In genomic region chr5:128537999-128538248, GRCh38 we compare ENCODE assay signal across 11 cellular contexts. TPM values are rescaled to one million over a fixed set of nuclear protein-coding genes. Genes with fewer than 3 reads are reported as not detected.
DNase-seq lines count a peak whose midpoint lies in the region; ATAC-seq, FAIRE-seq and TF ChIP-seq lines count a peak whose summit lies in the region.
"Had no signal": no experiment of that assay in that cellular context is flagged by ENCODE, and none has a peak within 500 bp of the region (broad histone marks: within the 10 kb centered on the region; RNA-seq: fewer than 3 reads in every experiment).

TSS of gene FBN2 (minus strand) at chr5:128538245. CDS start at chr5:128537603, 642 bp downstream.

- no peaks in the 10 kb centered on the region for H3K36me3 ChIP-seq in GM23338 (ENCODE audit: insufficient read depth)
- peaks cover 0 to 1% of the 10 kb centered on the region in 2 experiments for H3K36me3 ChIP-seq in keratinocyte (ENCODE audit: control insufficient read depth in 2 of 2, extremely low read depth in 1 of 2, insufficient read depth in 2 of 2, low read length in 2 of 2)
- H3K36me3 ChIP-seq in Caco-2 (ENCODE audit: control insufficient read depth, insufficient read depth, low read length) = no peaks in the 10 kb centered on the region
- H3K36me3 ChIP-seq in CD8-positive, alpha-beta T cell (ENCODE audit: insufficient read depth, low read length) = no peaks in the 10 kb centered on the region

- no peak within 1 kb of the TSS for H3K27ac ChIP-seq in GM23338 (ENCODE audit: low read depth)
- H3K27ac ChIP-seq in keratinocyte (ENCODE audit: control insufficient read depth, insufficient read depth, low read length) = peak within 1 kb of the TSS; percentile 61
- H3K27ac ChIP-seq in CD8-positive, alpha-beta T cell (ENCODE audit: low read depth, low read length) = no peak within 1 kb of the TSS

- H2AFZ ChIP-seq in GM23338 = peak within 1 kb of the TSS; percentile 98
- H2AFZ ChIP-seq in keratinocyte (ENCODE audit: control insufficient read depth, low read length) = peak within 1 kb of the TSS; percentile 79

- H3K4me1 ChIP-seq in GM23338 (ENCODE audit: insufficient read depth) (peaks cover 12% of the 10 kb centered on the region), keratinocyte (ENCODE audit: control insufficient read depth, extremely low read depth, insufficient read depth, low read length) (peaks cover 20% of the 10 kb centered on the region), Caco-2 (no peaks in the 10 kb centered on the region)
- H3K4me1 ChIP-seq in CD8-positive, alpha-beta T cell (ENCODE audit: insufficient read depth, low read length) = no peaks in the 10 kb centered on the region

- no peaks in the 10 kb centered on the region for H3K79me2 ChIP-seq in GM23338 (replicated peaks; ENCODE audit: insufficient read depth)
- peaks cover 17% of the 10 kb centered on the region for H3K79me2 ChIP-seq in keratinocyte (ENCODE audit: control insufficient read depth, insufficient read depth, low read length)

- no TSS peak for BruUV-seq in Caco-2 (replicated peaks; lab: Mats Ljungman, UMichigan)

- H3K4me2 ChIP-seq in GM23338 = peak within 1 kb of the TSS; percentile 98
- peak within 1 kb of the TSS; percentile 90 for H3K4me2 ChIP-seq in keratinocyte (ENCODE audit: control insufficient read depth, extremely low read depth, insufficient read depth, low read depth, low read length)

- no peaks in the 10 kb centered on the region for H3K9me3 ChIP-seq in keratinocyte (ENCODE audit: control insufficient read depth, low read depth, low read length)
- H3K9me3 ChIP-seq in Caco-2 = peaks cover 10% of the 10 kb centered on the region; the same call in 1 of the 2 replicates
- no peaks in the 10 kb centered on the region for H3K9me3 ChIP-seq in CD8-positive, alpha-beta T cell (ENCODE audit: low read length)

- H3K9me3 Mint-ChIP-seq in GM23338 (no peaks in the 10 kb centered on the region), brain (no peaks in the 10 kb centered on the region), Caco-2 (ENCODE audit: unreplicated experiment) (peaks cover 11% of the 10 kb centered on the region)
- no peaks in the 10 kb centered on the region for H3K9me3 Mint-ChIP-seq in stimulated activated naive B cell treated with anti-CD40 and anti-IgM and Interleukin-4, amounts not matched to agents 10 μg/mL and 1 μg/mL and 100 μg/mL, for 72 hours
- H3K9me3 Mint-ChIP-seq in CD8-positive, alpha-beta T cell = no peaks in the 10 kb centered on the region
- H3K9me3 Mint-ChIP-seq: T-helper 2 cell treated with Interferon-gamma antibody and Interleukin-4, amounts not matched to agents 5 μg/mL and 100 μg/mL, for 36 hours had no signal

- DNase-seq in GM23338 (ENCODE audit: low spot score) (no peak), keratinocyte (ENCODE audit: low read depth, low spot score) (no peak), Caco-2 (no peak)
- no peak for DNase-seq in stimulated activated naive B cell treated with anti-CD40 and anti-IgM and Interleukin-4, amounts not matched to agents 10 μg/mL and 1 μg/mL and 100 μg/mL, for 72 hours
- DNase-seq in CD8-positive, alpha-beta T cell = no peak
- DNase-seq: central memory CD4-positive, alpha-beta T cell; stimulated activated CD4-positive, alpha-beta T cell treated with anti-CD3 and anti-CD28 coated beads, Interleukin-4, amount 100 ng/mL, for 24 hours had no signal

- peak within 1 kb of the TSS; percentile 78 for H3K9ac ChIP-seq in keratinocyte (ENCODE audit: control insufficient read depth, extremely low read depth, insufficient read depth, low read length)

- H3K27me3 Mint-ChIP-seq in GM23338 (ENCODE audit: insufficient read depth, low read depth, poor library complexity) (peaks cover 23% of the 10 kb centered on the region), brain (peaks cover 58% of the 10 kb centered on the region), Caco-2 (ENCODE audit: insufficient read depth, unreplicated experiment) (no peaks in the 10 kb centered on the region)
- H3K27me3 Mint-ChIP-seq in stimulated activated naive B cell treated with anti-CD40 and anti-IgM and Interleukin-4, amounts not matched to agents 10 μg/mL and 1 μg/mL and 100 μg/mL, for 72 hours = peaks cover 46 to 68% of the 10 kb centered on the region in 2 donors
- H3K27me3 Mint-ChIP-seq in CD8-positive, alpha-beta T cell (ENCODE audit: low read depth) = peaks cover 31% of the 10 kb centered on the region

- H3K9me2 ChIP-seq in GM23338 (ENCODE audit: insufficient read depth) = no peaks in the 10 kb centered on the region

- POLR2A ChIA-PET in Caco-2 (lab: Charles Lee) = no interaction called here
- POLR2A ChIA-PET in CD8-positive, alpha-beta T cell (lab: Charles Lee) = no interaction called here

- H3F3A ChIP-seq in GM23338 (replicated peaks; ENCODE audit: low read depth) = no peaks in the 10 kb centered on the region

- H3K36me3 Mint-ChIP-seq in GM23338 (ENCODE audit: low read depth) = peaks cover 7% of the 10 kb centered on the region; the same call in 2 of the 3 replicates
- H3K36me3 Mint-ChIP-seq in brain = peaks cover 3% of the 10 kb centered on the region
- H3K36me3 Mint-ChIP-seq in stimulated activated naive B cell treated with anti-CD40 and anti-IgM and Interleukin-4, amounts not matched to agents 10 μg/mL and 1 μg/mL and 100 μg/mL, for 72 hours = no peaks in the 10 kb centered on the region
- no peaks in the 10 kb centered on the region for H3K36me3 Mint-ChIP-seq in Caco-2 (ENCODE audit: insufficient read depth, unreplicated experiment)
- no peaks in the 10 kb centered on the region for H3K36me3 Mint-ChIP-seq in CD8-positive, alpha-beta T cell

- CTCF ChIA-PET in Caco-2 (lab: Charles Lee) = no interaction called here
- CTCF ChIA-PET in CD8-positive, alpha-beta T cell (lab: Charles Lee) = no interaction called here

- H3K4me1 Mint-ChIP-seq in GM23338 = peaks cover 8% of the 10 kb centered on the region; the same call in 2 of the 3 replicates
- peaks cover 21% of the 10 kb centered on the region for H3K4me1 Mint-ChIP-seq in brain
- peaks cover 0 to 13% of the 10 kb centered on the region in 2 donors for H3K4me1 Mint-ChIP-seq in stimulated activated naive B cell treated with anti-CD40 and anti-IgM and Interleukin-4, amounts not matched to agents 10 μg/mL and 1 μg/mL and 100 μg/mL, for 72 hours
- H3K4me1 Mint-ChIP-seq in Caco-2 (ENCODE audit: low read depth, unreplicated experiment) = no peaks in the 10 kb centered on the region
- H3K4me1 Mint-ChIP-seq in CD8-positive, alpha-beta T cell (ENCODE audit: low read depth) = no peaks in the 10 kb centered on the region

- H3K4me3 Mint-ChIP-seq in GM23338 (peak within 1 kb of the TSS; percentile 72), brain (peak within 1 kb of the TSS; percentile 82 to 92 (median 88)), Caco-2 (ENCODE audit: unreplicated experiment) (no peak within 1 kb of the TSS)
- H3K4me3 Mint-ChIP-seq in stimulated activated naive B cell treated with anti-CD40 and anti-IgM and Interleukin-4, amounts not matched to agents 10 μg/mL and 1 μg/mL and 100 μg/mL, for 72 hours = peak within 1 kb of the TSS; percentile 17 to 65
- H3K4me3 Mint-ChIP-seq in CD8-positive, alpha-beta T cell = no peak within 1 kb of the TSS
- H3K4me3 Mint-ChIP-seq: T-helper 2 cell treated with Interferon-gamma antibody and Interleukin-4, amounts not matched to agents 5 μg/mL and 100 μg/mL, for 36 hours had no signal

- H3K27me3 ChIP-seq in GM23338 (ENCODE audit: insufficient read depth) (peaks cover 68% of the 10 kb centered on the region), keratinocyte (ENCODE audit: control insufficient read depth, extremely low read depth, insufficient read depth, low read length) (peaks cover 3% of the 10 kb centered on the region), Caco-2 (replicated peaks; ENCODE audit: control insufficient read depth, insufficient read depth, low read length) (no peaks in the 10 kb centered on the region)
- H3K27me3 ChIP-seq in CD8-positive, alpha-beta T cell (ENCODE audit: insufficient read depth, low read length) = peaks cover 17% of the 10 kb centered on the region

- TF ChIP-seq CTCF in GM23338 (conservative IDR thresholded peaks at IDR 0.05; ENCODE audit: low read depth in 2 of 2) (no peak), brain (conservative IDR thresholded peaks at IDR 0.05) (no peak), keratinocyte (optimal IDR thresholded peaks at IDR 0.05 in 1 of 3, IDR thresholded peaks at IDR 0.05 in 1 of 3, conservative IDR thresholded peaks at IDR 0.05 in 1 of 3; ENCODE audit: extremely low read depth in 1 of 3, insufficient read depth in 2 of 3, low read length in 3 of 3) (no peak), Caco-2 (IDR thresholded peaks at IDR 0.05; ENCODE audit: insufficient read depth in 1 of 2, low read depth in 1 of 2, low read length in 1 of 2, severe bottlenecking in 1 of 2, unreplicated experiment in 1 of 2) (no peak)
- no peak for TF ChIP-seq CTCF in CD8-positive, alpha-beta T cell (IDR thresholded peaks at IDR 0.05)

- no peak for FAIRE-seq in keratinocyte (lab: Jason Lieb, UNC)

- H3K4me3 ChIP-seq in GM23338 (peak within 1 kb of the TSS; percentile 79), keratinocyte (ENCODE audit: control insufficient read depth in 2 of 3, extremely low read depth in 1 of 3, insufficient read depth in 2 of 3, low read depth in 1 of 3, low read length in 3 of 3) (peak within 1 kb of the TSS; percentile 63 to 90 (median 80)), Caco-2 (ENCODE audit: low read depth, low read length) (no peak within 1 kb of the TSS)
- no peak within 1 kb of the TSS for H3K4me3 ChIP-seq in CD8-positive, alpha-beta T cell (ENCODE audit: low read depth, low read length)

- intact Hi-C loops in Caco-2 (cut with micrococcal nuclease; ENCODE audit: unreplicated experiment) = no loop called here
- intact Hi-C loops in CD8-positive, alpha-beta T cell (cut with DNase I, micrococcal nuclease) = no loop called here

- ATAC-seq in GM23338 = peak; percentile 55
- ATAC-seq in stimulated activated naive B cell treated with anti-CD40 and anti-IgM and Interleukin-4, amounts not matched to agents 10 μg/mL and 1 μg/mL and 100 μg/mL, for 72 hours (replicated peaks) = no peak
- no peak for ATAC-seq in HG02798 (IDR thresholded peaks at IDR 0.05; ENCODE audit: poor library complexity, unreplicated experiment)
- ATAC-seq in GM19023 (IDR thresholded peaks at IDR 0.05; ENCODE audit: unreplicated experiment) = no peak
- no peak for ATAC-seq in CD8-positive, alpha-beta T cell

- no peaks in the 10 kb centered on the region for H3K9me1 ChIP-seq in keratinocyte (ENCODE audit: control insufficient read depth, extremely low read depth, insufficient read depth, low read length)

- H4K20me1 ChIP-seq in GM23338 (replicated peaks; ENCODE audit: insufficient read depth) (no peaks in the 10 kb centered on the region), keratinocyte (ENCODE audit: control insufficient read depth, extremely low read depth, insufficient read depth, low read length) (no peaks in the 10 kb centered on the region)

- H3K27ac Mint-ChIP-seq in GM23338 (no peak within 1 kb of the TSS; the same call in 1 of the 2 replicates), brain (peak within 1 kb of the TSS; percentile 20 to 88 (median 78)), Caco-2 (ENCODE audit: unreplicated experiment) (no peak within 1 kb of the TSS)
- H3K27ac Mint-ChIP-seq in stimulated activated naive B cell treated with anti-CD40 and anti-IgM and Interleukin-4, amounts not matched to agents 10 μg/mL and 1 μg/mL and 100 μg/mL, for 72 hours = no peak within 1 kb of the TSS
- H3K27ac Mint-ChIP-seq in CD8-positive, alpha-beta T cell = no peak within 1 kb of the TSS
- H3K27ac Mint-ChIP-seq: T-helper 2 cell treated with Interferon-gamma antibody and Interleukin-4, amounts not matched to agents 5 μg/mL and 100 μg/mL, for 36 hours had no signal

- dilution Hi-C loops in keratinocyte (cut with MboI; ENCODE audit: extremely low pct_ligation_motif_present, low sequenced_read_pairs) = no loop called here

RNA-seq across cellular contexts. Expression of gene FBN2, which starts in this region (rescaled TPM):
- 13.6 and 18.4 TPM in 2 replicates for total RNA-seq in GM23338 (2014; rRNA removed; shearing (Covaris generic))
- polyA plus RNA-seq in GM23338 (2016; fragmentation: Nextera tagmentation; extraction: Ambion mirVana) (2.6 and 2.8 TPM in 2 replicates), brain (ENCODE audit: insufficient read depth, low read depth, low replicate concordance) (0.70 TPM), keratinocyte (21.8 to 40.5 TPM (median 30.1 TPM) in 3 replicates)
- polyA plus RNA-seq in keratinocyte (2011; ENCODE audit: low read depth) = 4.4 TPM
- polyA plus RNA-seq in keratinocyte (2011; cell fraction: cytosol; rRNA removed) = 6.4 and 8.0 TPM in 2 replicates
- polyA plus RNA-seq in keratinocyte (2011; cell fraction: nucleus; rRNA removed) = 84.8 and 90.2 TPM in 2 replicates
- polyA plus RNA-seq in keratinocyte (2012; ENCODE audit: low replicate concordance) = 5.7 and 45.8 TPM in 2 replicates
- 87.4 to 164 TPM (median 108 TPM) in 3 replicates for polyA minus RNA-seq in keratinocyte
- 37.6 TPM for polyA minus RNA-seq in keratinocyte (2011; cell fraction: cytosol; rRNA and poly(A)+ RNA removed)
- 213 and 385 TPM in 2 replicates for polyA minus RNA-seq in keratinocyte (2011; cell fraction: nucleus; rRNA and poly(A)+ RNA removed)
- 0.09 and 0.56 TPM in 2 replicates for total RNA-seq in Caco-2 (2022)
- not detected for total RNA-seq in CD8-positive, alpha-beta T cell

Comparison
In these comparisons a context has a peak if more than half of its experiments do, and no peak if none do; other contexts are left out.
1. H3K4me3 ChIP-seq: peak in GM23338 (single experiment) and keratinocyte (3 of 3); none in Caco-2 (single experiment) and CD8-positive, alpha-beta T cell (single experiment).
2. H3K27ac Mint-ChIP-seq: peak in brain (5 of 5); none in GM23338 (single experiment), stimulated activated naive B cell treated with anti-CD40 and anti-IgM and Interleukin-4, amounts not matched to agents 10 μg/mL and 1 μg/mL and 100 μg/mL, for 72 hours (single experiment), Caco-2 (single experiment) and CD8-positive, alpha-beta T cell (single experiment).
3. H3K4me3 Mint-ChIP-seq: peak in GM23338 (single experiment), brain (5 of 5) and stimulated activated naive B cell treated with anti-CD40 and anti-IgM and Interleukin-4, amounts not matched to agents 10 μg/mL and 1 μg/mL and 100 μg/mL, for 72 hours (2 of 2); none in Caco-2 (single experiment) and CD8-positive, alpha-beta T cell (single experiment).